Comparison of ENCODE assay signal across 8 cellular contexts in genomic region chr19:18593367-18594095, GRCh38. TPM values are rescaled to one million over a fixed set of nuclear protein-coding genes. Genes with fewer than 3 reads are reported as not detected.
DNase-seq lines count a peak whose midpoint lies in the region; ATAC-seq and TF ChIP-seq lines count a peak whose summit lies in the region.
"Had no signal": no experiment of that assay in that cellular context is flagged by ENCODE, and none has a peak within 500 bp of the region (broad histone marks: within the 10 kb centered on the region; RNA-seq: fewer than 3 reads in every experiment).

No MANE protein-coding gene starts in this region.

- H3K4me2 ChIP-seq in Karpas-422 (ENCODE audit: low read depth, low read length, poor library complexity, severe bottlenecking) = peak overlapping the region; percentile 95
- H3K4me2 ChIP-seq in osteoblast (ENCODE audit: insufficient read depth, low read length) = peak overlapping the region; percentile 69

- H3K9me2 ChIP-seq in Karpas-422 (replicated peaks; ENCODE audit: insufficient read depth, low read length) = no peaks in the 10 kb centered on the region

- peak overlapping the region; percentile 74 for H3K9ac ChIP-seq in Karpas-422 (ENCODE audit: low read length)

- ATAC-seq in HG02885 (IDR thresholded peaks at IDR 0.05; ENCODE audit: poor library complexity, unreplicated experiment) (no peak), GM18861 (IDR thresholded peaks at IDR 0.05; ENCODE audit: unreplicated experiment) (no peak)

- H4K20me1 ChIP-seq in Karpas-422 (ENCODE audit: insufficient read depth, low read depth, low read length) (no peaks in the 10 kb centered on the region), osteoblast (ENCODE audit: insufficient read depth, low read length) (peaks cover 8% of the 10 kb centered on the region)

- no peaks in the 10 kb centered on the region for H3K79me2 ChIP-seq in Karpas-422 (ENCODE audit: low read length)
- H3K79me2 ChIP-seq in osteoblast (ENCODE audit: insufficient read depth, low read length) = no peaks in the 10 kb centered on the region

- H2AFZ ChIP-seq in Karpas-422 (ENCODE audit: low read length) (no peak overlapping the region), osteoblast (ENCODE audit: low read length) (no peak overlapping the region)

- TF ChIP-seq CTCF in osteoblast (IDR thresholded peaks at IDR 0.05; ENCODE audit: extremely low read depth, low read depth, low read length) = no peak

- WGBS in ectodermal cell, 2 experiments = 25% methylated on average over 24 to 25 of the region's 25 CpGs

- H3K4me1 ChIP-seq in Karpas-422 (ENCODE audit: low read length) = peaks cover 43% of the 10 kb centered on the region
- peaks cover 13% of the 10 kb centered on the region for H3K4me1 ChIP-seq in ectodermal cell (ENCODE audit: control insufficient read depth, insufficient read depth, low read length)
- H3K4me1 ChIP-seq in osteoblast (ENCODE audit: insufficient read depth, low read length) = peaks cover 14% of the 10 kb centered on the region

- H3K27ac ChIP-seq in Karpas-422 (ENCODE audit: low read length) (peak overlapping the region; percentile 23; the same call in 1 of the 2 replicates), ectodermal cell (ENCODE audit: insufficient read depth, low read depth, low read length, poor library complexity, severe bottlenecking) (no peak overlapping the region), osteoblast (ENCODE audit: low read depth, low read length) (no peak overlapping the region)
- H3K27ac ChIP-seq: HL-60 had no signal

- H3K9me3 ChIP-seq in Karpas-422 (ENCODE audit: low read length) = no peaks in the 10 kb centered on the region
- no peaks in the 10 kb centered on the region for H3K9me3 ChIP-seq in ectodermal cell (ENCODE audit: control insufficient read depth, low read length)
- H3K9me3 ChIP-seq in osteoblast (ENCODE audit: low read depth, low read length) = no peaks in the 10 kb centered on the region

- no peaks in the 10 kb centered on the region for H3K36me3 ChIP-seq in Karpas-422 (ENCODE audit: insufficient read depth, low read length)
- no peaks in the 10 kb centered on the region for H3K36me3 ChIP-seq in ectodermal cell (ENCODE audit: control insufficient read depth, insufficient read depth, low read length)
- H3K36me3 ChIP-seq in osteoblast (ENCODE audit: insufficient read depth, low read length) = peaks cover 3% of the 10 kb centered on the region

- H3K4me3 ChIP-seq in Karpas-422 (ENCODE audit: low read length) (peak overlapping the region; percentile 73), ectodermal cell (ENCODE audit: insufficient read depth, low read depth, low read length) (peak overlapping the region; percentile 42), osteoblast (ENCODE audit: insufficient read depth, low read length) (no peak overlapping the region)

- no peaks in the 10 kb centered on the region for H3K27me3 ChIP-seq in Karpas-422 (ENCODE audit: low read length)
- H3K27me3 ChIP-seq in ectodermal cell (ENCODE audit: control insufficient read depth, insufficient read depth, low read length, poor library complexity, severe bottlenecking) = peaks cover 29% of the 10 kb centered on the region
- H3K27me3 ChIP-seq in osteoblast (ENCODE audit: insufficient read depth, low read length) = no peaks in the 10 kb centered on the region

- DNase-seq in ELF-1 (ENCODE audit: low read depth, low spot score) (peak; percentile 63), Karpas-422 (peak; percentile 68), osteoblast (ENCODE audit: insufficient read length, low spot score, missing footprints) (peak; percentile 91), NCI-H345 (lab: John Stamatoyannopoulos, UW) (no peak)

RNA-seq across cellular contexts. Expression of gene REX1BD, which starts 4.9 kb away (rescaled TPM):
- 45.7 and 76.8 TPM in 2 replicates for total RNA-seq in Karpas-422 (2014; rRNA removed; shearing (Covaris generic); ENCODE audit: low replicate concordance)
- polyA plus RNA-seq in ectodermal cell (2013, experiment 1 of 4) = 45.2 TPM
- polyA plus RNA-seq in ectodermal cell (2013, experiment 2 of 4) = 45.0 TPM
- polyA plus RNA-seq in ectodermal cell (2013, experiment 3 of 4) = 53.0 TPM
- 50.5 TPM for polyA plus RNA-seq in ectodermal cell (2013, experiment 4 of 4)
- total RNA-seq in osteoblast = 27.7 and 29.7 TPM in 2 replicates

RNA-seq across cellular contexts. Expression of gene CRLF1, which starts 13.1 kb away (rescaled TPM):
- 3.0 TPM in 1 of 2 replicates, not detected in the other for total RNA-seq in Karpas-422 (2014; rRNA removed; shearing (Covaris generic); ENCODE audit: low replicate concordance)
- polyA plus RNA-seq in ectodermal cell (2013, experiment 1 of 4) = 0.59 TPM
- 0.36 TPM for polyA plus RNA-seq in ectodermal cell (2013, experiment 2 of 4)
- polyA plus RNA-seq in ectodermal cell (2013, experiment 3 of 4) = 0.53 TPM
- 1.3 TPM for polyA plus RNA-seq in ectodermal cell (2013, experiment 4 of 4)
- 6.9 and 15.9 TPM in 2 replicates for total RNA-seq in osteoblast

RNA-seq across cellular contexts. Expression of gene TMEM59L, which starts 19.1 kb away (rescaled TPM):
- 0.43 and 2.5 TPM in 2 replicates for total RNA-seq in Karpas-422 (2014; rRNA removed; shearing (Covaris generic); ENCODE audit: low replicate concordance)
- polyA plus RNA-seq in ectodermal cell (2013, experiment 1 of 4) = 4.4 TPM
- polyA plus RNA-seq in ectodermal cell (2013, experiment 2 of 4) = 5.2 TPM
- polyA plus RNA-seq in ectodermal cell (2013, experiment 3 of 4) = 4.4 TPM
- polyA plus RNA-seq in ectodermal cell (2013, experiment 4 of 4) = 6.4 TPM
- total RNA-seq in osteoblast = 0.36 and 2.1 TPM in 2 replicates

RNA-seq across cellular contexts. Expression of gene UBA52, which starts 21.9 kb away (rescaled TPM):
- 881 and 1,597 TPM in 2 replicates for total RNA-seq in Karpas-422 (2014; rRNA removed; shearing (Covaris generic); ENCODE audit: low replicate concordance)
- polyA plus RNA-seq in ectodermal cell (2013, experiment 1 of 4) = 990 TPM
- polyA plus RNA-seq in ectodermal cell (2013, experiment 2 of 4) = 1,124 TPM
- polyA plus RNA-seq in ectodermal cell (2013, experiment 3 of 4) = 1,252 TPM
- 1,383 TPM for polyA plus RNA-seq in ectodermal cell (2013, experiment 4 of 4)
- 554 and 556 TPM in 2 replicates for total RNA-seq in osteoblast

RNA-seq across cellular contexts. Expression of gene KXD1, which starts 35.9 kb away (rescaled TPM):
- total RNA-seq in Karpas-422 (2014; rRNA removed; shearing (Covaris generic); ENCODE audit: low replicate concordance) = 103 and 128 TPM in 2 replicates
- 135 TPM for polyA plus RNA-seq in ectodermal cell (2013, experiment 1 of 4)
- polyA plus RNA-seq in ectodermal cell (2013, experiment 2 of 4) = 127 TPM
- polyA plus RNA-seq in ectodermal cell (2013, experiment 3 of 4) = 127 TPM
- 142 TPM for polyA plus RNA-seq in ectodermal cell (2013, experiment 4 of 4)
- total RNA-seq in osteoblast = 92.8 and 104 TPM in 2 replicates
